1 cellular context compared by ENCODE assay signal in the genomic region with DNA sequence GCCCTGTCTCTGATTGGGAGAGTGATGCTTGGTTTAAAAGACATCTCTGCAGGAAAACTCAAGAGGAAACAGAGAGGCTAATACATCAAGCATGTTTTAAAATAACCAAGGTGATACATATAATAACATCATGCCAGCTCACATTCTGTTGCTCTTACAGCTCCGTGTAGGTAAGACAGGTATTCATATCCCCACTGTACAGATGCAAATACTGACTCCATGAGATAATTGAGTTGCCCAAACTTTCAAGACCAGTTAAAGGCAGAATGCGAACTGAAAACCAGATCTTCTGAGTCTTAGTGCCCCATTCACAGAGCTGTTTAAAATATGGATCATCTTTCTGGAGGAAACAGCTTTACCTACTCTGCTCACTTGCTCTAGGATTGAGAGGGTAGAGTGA.
TF ChIP-seq lines count a peak whose summit lies in the region.

No MANE protein-coding gene starts in this region.

TF ChIP-seq in K562, 482 proteins besides CTCF, POLR2A, EP300 and RAD21 (continued from another document):
- TF ChIP-seq, protein P1, sequence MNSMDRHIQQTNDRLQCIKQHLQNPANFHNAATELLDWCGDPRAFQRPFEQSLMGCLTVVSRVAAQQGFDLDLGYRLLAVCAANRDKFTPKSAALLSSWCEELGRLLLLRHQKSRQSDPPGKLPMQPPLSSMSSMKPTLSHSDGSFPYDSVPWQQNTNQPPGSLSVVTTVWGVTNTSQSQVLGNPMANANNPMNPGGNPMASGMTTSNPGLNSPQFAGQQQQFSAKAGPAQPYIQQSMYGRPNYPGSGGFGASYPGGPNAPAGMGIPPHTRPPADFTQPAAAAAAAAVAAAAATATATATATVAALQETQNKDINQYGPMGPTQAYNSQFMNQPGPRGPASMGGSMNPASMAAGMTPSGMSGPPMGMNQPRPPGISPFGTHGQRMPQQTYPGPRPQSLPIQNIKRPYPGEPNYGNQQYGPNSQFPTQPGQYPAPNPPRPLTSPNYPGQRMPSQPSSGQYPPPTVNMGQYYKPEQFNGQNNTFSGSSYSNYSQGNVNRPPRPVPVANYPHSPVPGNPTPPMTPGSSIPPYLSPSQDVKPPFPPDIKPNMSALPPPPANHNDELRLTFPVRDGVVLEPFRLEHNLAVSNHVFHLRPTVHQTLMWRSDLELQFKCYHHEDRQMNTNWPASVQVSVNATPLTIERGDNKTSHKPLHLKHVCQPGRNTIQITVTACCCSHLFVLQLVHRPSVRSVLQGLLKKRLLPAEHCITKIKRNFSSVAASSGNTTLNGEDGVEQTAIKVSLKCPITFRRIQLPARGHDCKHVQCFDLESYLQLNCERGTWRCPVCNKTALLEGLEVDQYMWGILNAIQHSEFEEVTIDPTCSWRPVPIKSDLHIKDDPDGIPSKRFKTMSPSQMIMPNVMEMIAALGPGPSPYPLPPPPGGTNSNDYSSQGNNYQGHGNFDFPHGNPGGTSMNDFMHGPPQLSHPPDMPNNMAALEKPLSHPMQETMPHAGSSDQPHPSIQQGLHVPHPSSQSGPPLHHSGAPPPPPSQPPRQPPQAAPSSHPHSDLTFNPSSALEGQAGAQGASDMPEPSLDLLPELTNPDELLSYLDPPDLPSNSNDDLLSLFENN (IDR thresholded peaks at IDR 0.05; ENCODE audit: low read depth in 2 of 2, low read length in 2 of 2): no peak
- TF ChIP-seq HDAC2 (IDR thresholded peaks at IDR 0.05) (peak; percentile 19; the same call in 1 of the 2 replicates), BCOR (IDR thresholded peaks at IDR 0.05) (peak; percentile 78; the same call in 1 of the 2 replicates)
